Comparison of ENCODE assay signal across 8 cellular contexts in genomic region chr5:55994502-55994997, GRCh38. TPM values are rescaled to one million over a fixed set of nuclear protein-coding genes. Genes with fewer than 3 reads are reported as not detected.
DNase-seq lines count a peak whose midpoint lies in the region; ATAC-seq and TF ChIP-seq lines count a peak whose summit lies in the region.

TSS of gene IL6ST (minus strand) at chr5:55994963. CDS start at chr5:55976278, 18,685 bp downstream.

- H3K4me3 ChIP-seq in muscle layer of duodenum (ENCODE audit: low read depth in 1 of 2, low read length in 2 of 2), result peak within 1 kb of the TSS; percentile 78 to 96
- H3K4me3 ChIP-seq in vagina, result peak within 1 kb of the TSS; percentile 85 to 97

- intact Hi-C loops in vagina (cut with DNase I), result loop anchor here (10.0 kb wide), 1 partner anchor 80 kb away; no protein-coding TSS in a partner anchor

- H3K36me3 ChIP-seq in muscle layer of duodenum (ENCODE audit: control insufficient read depth in 1 of 2, insufficient read depth in 2 of 2, low read length in 2 of 2) (peaks cover 0 to 7% of the 10 kb centered on the region in 2 donors), vagina (no peaks in the 10 kb centered on the region)

- peak within 1 kb of the TSS; percentile 99 for H3K27ac ChIP-seq in muscle layer of duodenum (ENCODE audit: low read length)
- peak within 1 kb of the TSS; percentile 99 for H3K27ac ChIP-seq in vagina

- H3K4me1 ChIP-seq in muscle layer of duodenum (ENCODE audit: control insufficient read depth in 1 of 2, insufficient read depth in 2 of 2, low read length in 2 of 2) (peaks cover 10 to 29% of the 10 kb centered on the region in 2 donors), vagina (peaks cover 57% of the 10 kb centered on the region)

- H3K9me3 ChIP-seq in muscle layer of duodenum (ENCODE audit: control insufficient read depth in 1 of 2, low read length in 2 of 2) (no peaks in the 10 kb centered on the region), vagina (no peaks in the 10 kb centered on the region)

- H3K27me3 ChIP-seq in muscle layer of duodenum (ENCODE audit: low read depth, low read length) (no peaks in the 10 kb centered on the region), vagina (no peaks in the 10 kb centered on the region)

- peak; percentile 44 for ATAC-seq in GM21390 (IDR thresholded peaks at IDR 0.05; ENCODE audit: unreplicated experiment)
- peak; percentile 58 for ATAC-seq in esophagus mucosa

- DNase-seq in GM03348 (ENCODE audit: low spot score) (peak; percentile 75), HT1080 (ENCODE audit: low read depth) (peak; percentile 79), vagina (ENCODE audit: extremely low spot score in 2 of 2) (no peak), GM19238 (ENCODE audit: insufficient read length, low spot score) (no peak)
- peak; percentile 31 for DNase-seq in activated CD4-positive, alpha-beta T cell treated with anti-CD3 and anti-CD28 coated beads, Interleukin-2, amount 50 U/mL, for 1 hour

- no peak for TF ChIP-seq CTCF in vagina (IDR thresholded peaks at IDR 0.05)

- TF ChIP-seq POLR2A in vagina (IDR thresholded peaks at IDR 0.05), result peak in 1 of 2 donors; percentile 90

RNA-seq across cellular contexts. Expression of gene IL6ST, which starts in this region (rescaled TPM):
- total RNA-seq in HT1080 (2014; rRNA removed; shearing (Covaris generic)), result 65.5 and 65.6 TPM in 2 replicates
- 43.4 and 48.9 TPM in 2 replicates for polyA plus RNA-seq in HT1080 (2015; cell fraction: cytosol; rRNA removed)
- polyA plus RNA-seq in HT1080 (2015; cell fraction: nucleus; rRNA removed), result 46.5 and 57.0 TPM in 2 replicates
- total RNA-seq in esophagus mucosa (55.2 TPM), vagina (312 TPM)

Comparison
In these comparisons a context has a peak if more than half of its experiments do, and no peak if none do; other contexts are left out.
1. DNase-seq: peak in GM03348 (single experiment), HT1080 (single experiment) and activated CD4-positive, alpha-beta T cell treated with anti-CD3 and anti-CD28 coated beads, Interleukin-2, amount 50 U/mL, for 1 hour (single experiment); none in vagina (0 of 2) and GM19238 (single experiment).